In the genomic region with DNA sequence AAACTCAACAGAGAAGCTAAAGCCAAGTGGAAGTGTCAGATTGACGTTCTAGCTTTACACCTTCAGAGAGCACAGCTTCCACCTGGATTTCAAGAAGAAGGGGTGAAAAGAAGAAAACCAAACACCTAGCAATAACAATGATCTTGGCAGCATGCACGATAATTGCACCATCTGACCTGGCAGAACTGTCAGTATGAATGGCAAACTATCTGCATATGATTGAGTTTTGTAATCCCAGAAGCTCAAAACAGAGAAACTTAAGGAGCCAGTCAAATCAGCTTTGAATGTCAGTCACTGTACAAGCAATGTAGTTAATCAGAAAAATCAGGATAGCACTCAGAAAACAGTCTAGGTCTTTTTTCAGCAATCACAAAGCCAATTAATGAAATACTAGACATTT, we compare ENCODE assay signal across 23 cellular contexts.
"Had no signal": no experiment of that assay in that cellular context is flagged by ENCODE, and none has a peak within 500 bp of the region (broad histone marks: within the 10 kb centered on the region; RNA-seq: fewer than 3 reads in every experiment).

No MANE protein-coding gene starts in this region.

- H3K4me2 ChIP-seq: hepatocyte, neural progenitor cell had no signal

- H3K27me3 ChIP-seq: dorsolateral prefrontal cortex, gastrocnemius medialis, hepatocyte, neural progenitor cell, right lobe of liver, transverse colon, upper lobe of right lung, uterus had no signal

- H2AFZ ChIP-seq: hepatocyte, neural progenitor cell had no signal

- H3K4me1 ChIP-seq: gastrocnemius medialis, neural progenitor cell, right lobe of liver, transverse colon, upper lobe of right lung, uterus had no signal

- H3K4me3 ChIP-seq: dorsolateral prefrontal cortex, gastrocnemius medialis, hepatocyte, lung, mucosa of descending colon, neural progenitor cell, right lobe of liver, thoracic aorta, transverse colon, upper lobe of right lung, uterus had no signal

- H3K9me3 ChIP-seq: gastrocnemius medialis, mucosa of descending colon, right lobe of liver, thoracic aorta, transverse colon, upper lobe of right lung, uterus had no signal

- H3K9ac ChIP-seq: neural progenitor cell had no signal

- ATAC-seq: gastrocnemius medialis; left lobe of liver; mucosa of descending colon; natural killer cell treated with Interleukin-12 subunit alpha and Interleukin-12 subunit beta and Interleukin-15 and Interleukin-18, amount 100 ng/mL, for 72 hours; right lobe of liver; stimulated activated naive B cell treated with anti-CD40 and anti-IgM and Interleukin-4, amounts not matched to agents 10 μg/mL and 1 μg/mL and 100 μg/mL, for 72 hours; upper lobe of right lung had no signal

- H3K36me3 ChIP-seq: gastrocnemius medialis, neural progenitor cell, right lobe of liver, thoracic aorta, transverse colon, upper lobe of right lung, uterus had no signal

- H3K79me2 ChIP-seq: hepatocyte had no signal

- H3K27ac ChIP-seq: dorsolateral prefrontal cortex, gastrocnemius medialis, hepatocyte, neural progenitor cell, right lobe of liver, transverse colon, upper lobe of right lung, uterus had no signal

- DNase-seq: dorsolateral prefrontal cortex; effector CD4-positive, alpha-beta T cell; foreskin fibroblast; gastrocnemius medialis; head of caudate nucleus; kidney; mesenchymal stem cell; mucosa of descending colon; naive B cell; right lobe of liver; small intestine; stimulated activated CD4-positive, alpha-beta T cell treated with anti-CD3 and anti-CD28 coated beads, Interleukin-15, amount 100 ng/mL, for 24 hours; stimulated activated CD4-positive, alpha-beta T cell treated with anti-CD3 and anti-CD28 coated beads, Interleukin-2, amount 100 ng/mL, for 48 hours; stimulated activated naive B cell treated with anti-CD40 and anti-IgM and Interleukin-4, amounts not matched to agents 10 μg/mL and 1 μg/mL and 100 μg/mL, for 72 hours; transverse colon; upper lobe of right lung; uterus had no signal
